In the genomic region with DNA sequence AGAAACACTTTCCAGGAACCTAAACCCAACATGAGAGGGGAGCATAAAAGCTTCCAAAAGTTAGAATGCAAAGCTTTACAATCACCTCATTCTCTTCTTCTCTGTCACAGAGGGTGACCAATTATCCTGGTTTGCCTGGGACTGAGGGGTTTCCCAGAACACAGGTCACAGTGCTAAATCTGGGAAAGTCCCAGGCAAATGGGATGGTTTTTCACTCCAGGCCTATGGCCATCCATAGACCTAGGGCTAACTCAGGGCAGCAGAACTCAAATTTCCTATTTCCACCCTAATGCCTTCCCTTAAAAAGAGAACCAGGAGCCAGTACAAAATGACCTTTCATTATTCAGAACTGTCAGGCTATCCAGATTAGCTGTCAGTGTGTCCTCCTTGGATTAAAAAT, we compare ENCODE assay signal across 20 cellular contexts.
"Had no signal": no experiment of that assay in that cellular context is flagged by ENCODE, and none has a peak within 500 bp of the region (broad histone marks: within the 10 kb centered on the region; RNA-seq: fewer than 3 reads in every experiment).

No MANE protein-coding gene starts in this region.

- ATAC-seq: activated CD8-positive, alpha-beta memory T cell treated with anti-CD3 and anti-CD28 coated beads, Interleukin-2, amount 10 ng/mL, durations not matched to agents 7 days and 5 days; body of pancreas; sciatic nerve; SK-N-SH treated with all-trans-retinoic acid at 6 μM for 48 hours; stimulated activated naive B cell treated with anti-CD40 and anti-IgM and Interleukin-4, amounts not matched to agents 10 μg/mL and 1 μg/mL and 100 μg/mL, for 72 hours had no signal

- H3K36me3 ChIP-seq: colonic mucosa, ovary, spleen, thyroid gland had no signal

- H3K4me1 ChIP-seq: colonic mucosa had no signal

- H3K4me1 Mint-ChIP-seq: activated CD8-positive, alpha-beta memory T cell treated with anti-CD3 and anti-CD28 coated beads, Interleukin-2, amount 10 ng/mL, durations not matched to agents 7 days and 5 days; naive B cell; stimulated activated naive B cell treated with anti-CD40 and anti-IgM and Interleukin-4, amounts not matched to agents 10 μg/mL and 1 μg/mL and 100 μg/mL, for 72 hours had no signal

- H3K9me3 ChIP-seq: body of pancreas, colonic mucosa, ovary, spleen, thyroid gland had no signal

- H3K9me3 Mint-ChIP-seq: activated CD4-positive, alpha-beta memory T cell treated with anti-CD3 and anti-CD28 coated beads, Interleukin-2, amount 10 ng/mL, durations not matched to agents 7 days and 5 days; naive B cell; stimulated activated naive B cell treated with anti-CD40 and anti-IgM and Interleukin-4, amounts not matched to agents 10 μg/mL and 1 μg/mL and 100 μg/mL, for 72 hours had no signal

- H3K4me3 ChIP-seq: body of pancreas, colonic mucosa, ovary, spleen, thyroid gland had no signal

- DNase-seq: activated CD4-positive, alpha-beta memory T cell treated with anti-CD3 and anti-CD28 coated beads, Interleukin-2, amount 10 ng/mL, durations not matched to agents 7 days and 5 days; activated CD4-positive, alpha-beta T cell treated with anti-CD3 and anti-CD28 coated beads for 48 hours; activated CD4-positive, CD25-positive, alpha-beta regulatory T cell; activated CD8-positive, alpha-beta memory T cell treated with anti-CD3 and anti-CD28 coated beads, Interleukin-2, amount 10 ng/mL, durations not matched to agents 7 days and 5 days; amniotic stem cell; body of pancreas; central memory CD4-positive, alpha-beta T cell; colonic mucosa; foreskin melanocyte; hypothalamus; naive B cell; ovary; spleen; stimulated activated CD4-positive, alpha-beta T cell treated with anti-CD3 and anti-CD28 coated beads, Interleukin-4, amount 100 ng/mL, for 4 hours; stimulated activated naive B cell treated with anti-CD40 and anti-IgM and Interleukin-4, amounts not matched to agents 10 μg/mL and 1 μg/mL and 100 μg/mL, for 72 hours; T1000; thyroid gland had no signal

- H3K27ac Mint-ChIP-seq: activated CD4-positive, alpha-beta memory T cell treated with anti-CD3 and anti-CD28 coated beads, Interleukin-2, amount 10 ng/mL, durations not matched to agents 7 days and 5 days; activated CD8-positive, alpha-beta memory T cell treated with anti-CD3 and anti-CD28 coated beads, Interleukin-2, amount 10 ng/mL, durations not matched to agents 7 days and 5 days; activated naive CD8-positive, alpha-beta T cell; naive B cell; stimulated activated naive B cell treated with anti-CD40 and anti-IgM and Interleukin-4, amounts not matched to agents 10 μg/mL and 1 μg/mL and 100 μg/mL, for 72 hours had no signal

- H3K27me3 ChIP-seq: body of pancreas, colonic mucosa, ovary, spleen, thyroid gland had no signal

- H3K36me3 Mint-ChIP-seq: activated CD8-positive, alpha-beta memory T cell treated with anti-CD3 and anti-CD28 coated beads, Interleukin-2, amount 10 ng/mL, durations not matched to agents 7 days and 5 days; activated naive CD8-positive, alpha-beta T cell; naive B cell; stimulated activated naive B cell treated with anti-CD40 and anti-IgM and Interleukin-4, amounts not matched to agents 10 μg/mL and 1 μg/mL and 100 μg/mL, for 72 hours had no signal

- H3K4me3 Mint-ChIP-seq: activated CD4-positive, alpha-beta memory T cell treated with anti-CD3 and anti-CD28 coated beads, Interleukin-2, amount 10 ng/mL, durations not matched to agents 7 days and 5 days; activated CD8-positive, alpha-beta memory T cell treated with anti-CD3 and anti-CD28 coated beads, Interleukin-2, amount 10 ng/mL, durations not matched to agents 7 days and 5 days; activated naive CD8-positive, alpha-beta T cell; naive B cell; stimulated activated naive B cell treated with anti-CD40 and anti-IgM and Interleukin-4, amounts not matched to agents 10 μg/mL and 1 μg/mL and 100 μg/mL, for 72 hours had no signal

- H3K27ac ChIP-seq: colonic mucosa, spleen, thyroid gland had no signal
